14 cellular contexts compared by ENCODE assay signal in genomic region chr6:15595461-15596173, GRCh38.
A peak's percentile ranks its signal among the peaks of the same experiment; 100 is the strongest.
DNase-seq lines count a peak whose midpoint lies in the region; ATAC-seq, FAIRE-seq and TF ChIP-seq lines count a peak whose summit lies in the region.
"Had no signal": no experiment of that assay in that cellular context is flagged by ENCODE, and none has a peak within 500 bp of the region (broad histone marks: within the 10 kb centered on the region; RNA-seq: fewer than 3 reads in every experiment).

No MANE protein-coding gene starts in this region.

- no peak overlapping the region for H3K4me3 Mint-ChIP-seq in effector memory CD8-positive, alpha-beta T cell
- no peak overlapping the region for H3K4me3 Mint-ChIP-seq in activated CD4-positive, alpha-beta T cell treated with anti-CD3 and anti-CD28 coated beads for 36 hours
- H3K4me3 Mint-ChIP-seq: activated naive CD8-positive, alpha-beta T cell treated with anti-CD3 and anti-CD28 coated beads for 36 hours had no signal

- TF ChIP-seq CTCF in NB4 (IDR thresholded peaks at IDR 0.05; ENCODE audit: low read depth, low read length), result no peak
- TF ChIP-seq CTCF in epithelial cell of esophagus (IDR thresholded peaks at IDR 0.05; ENCODE audit: insufficient read depth, low read depth, low read length, missing control alignments), result no peak
- TF ChIP-seq CTCF in D721Med (IDR thresholded peaks at IDR 0.05; ENCODE audit: insufficient read depth, missing control alignments), result no peak

- H3K4me1 Mint-ChIP-seq in effector memory CD8-positive, alpha-beta T cell (ENCODE audit: low read depth in 2 of 2), result peaks cover 20 to 36% of the 10 kb centered on the region in 2 donors
- H3K4me1 Mint-ChIP-seq in activated CD4-positive, alpha-beta T cell treated with anti-CD3 and anti-CD28 coated beads for 36 hours, result peaks cover 35% of the 10 kb centered on the region

- H3K4me1 ChIP-seq in BLaER1 treated with 17β-estradiol and CSF1 and Interleukin-3, amounts not matched to agents 10 nM and 100 nM, result peaks cover 14 to 31% (median 19%) of the 10 kb centered on the region in 10 experiments; a peak in 18 of 20 replicates
- peaks cover 1% of the 10 kb centered on the region for H3K4me1 ChIP-seq in mesenchymal stem cell (ENCODE audit: control insufficient read depth, insufficient read depth, low read depth, low read length)
- H3K4me1 ChIP-seq: vagina had no signal

- H2AK5ac ChIP-seq in mesenchymal stem cell (ENCODE audit: low read length, severe bottlenecking), result no peak overlapping the region

- H3K79me1 ChIP-seq in mesenchymal stem cell (replicated peaks; ENCODE audit: low read length, poor library complexity, severe bottlenecking), result peaks cover 14% of the 10 kb centered on the region

- no peak overlapping the region for H2AFZ ChIP-seq in mesenchymal stem cell (ENCODE audit: low read depth, low read length)

- H3K36me3 Mint-ChIP-seq in effector memory CD8-positive, alpha-beta T cell (ENCODE audit: insufficient read depth), result no peaks in the 10 kb centered on the region
- H3K36me3 Mint-ChIP-seq in activated CD4-positive, alpha-beta T cell treated with anti-CD3 and anti-CD28 coated beads for 36 hours (ENCODE audit: low read depth), result peaks cover 4% of the 10 kb centered on the region

- CTCF ChIA-PET in activated CD4-positive, alpha-beta T cell treated with anti-CD3 and anti-CD28 coated beads for 36 hours (lab: Charles Lee), result no interaction called here

- H3K27me3 ChIP-seq in BLaER1 treated with 17β-estradiol and CSF1 and Interleukin-3, amounts not matched to agents 10 nM and 100 nM, result no peaks in the 10 kb centered on the region
- H3K27me3 ChIP-seq in mesenchymal stem cell (ENCODE audit: control insufficient read depth in 1 of 2, insufficient read depth in 1 of 2, low read length in 2 of 2), result no peaks in the 10 kb centered on the region
- H3K27me3 ChIP-seq: vagina had no signal

- H3K4me2 ChIP-seq in BLaER1 treated with 17β-estradiol and CSF1 and Interleukin-3, amounts not matched to agents 10 nM and 100 nM, result peak overlapping the region in 8 of 11 experiments; percentile 12 to 77 (median 50); a peak in 12 of 22 replicates
- no peak overlapping the region for H3K4me2 ChIP-seq in mesenchymal stem cell (ENCODE audit: low read length, poor library complexity, severe bottlenecking)

- H3K9me3 ChIP-seq in BLaER1 treated with 17β-estradiol and CSF1 and Interleukin-3, amounts not matched to agents 10 nM and 100 nM (replicated peaks in 1 of 11), result no peaks in the 10 kb centered on the region
- no peaks in the 10 kb centered on the region for H3K9me3 ChIP-seq in mesenchymal stem cell (ENCODE audit: control insufficient read depth, low read length)
- H3K9me3 ChIP-seq: vagina had no signal

- FAIRE-seq in D721Med (lab: Jason Lieb, UNC), result no peak

- H3K23ac ChIP-seq in mesenchymal stem cell (ENCODE audit: low read length in 2 of 2), result no peak overlapping the region

- 72% methylated on average over 7 of the region's 7 CpGs for WGBS in mesenchymal stem cell

- H3K4ac ChIP-seq in mesenchymal stem cell (ENCODE audit: low read depth in 1 of 2, low read length in 2 of 2), result no peak overlapping the region

- H3K36me3 ChIP-seq in BLaER1 treated with 17β-estradiol and CSF1 and Interleukin-3, amounts not matched to agents 10 nM and 100 nM, result peaks cover 4 to 55% (median 33%) of the 10 kb centered on the region in 11 experiments; a peak in 21 of 22 replicates
- H3K36me3 ChIP-seq in mesenchymal stem cell (ENCODE audit: control insufficient read depth in 1 of 2, insufficient read depth in 2 of 2, low read depth in 1 of 2, low read length in 2 of 2), result peaks cover 0 to 6% of the 10 kb centered on the region in 2 experiments
- H3K36me3 ChIP-seq: vagina had no signal

- H2BK15ac ChIP-seq in mesenchymal stem cell (ENCODE audit: low read depth, poor library complexity, severe bottlenecking), result no peak overlapping the region

- H3K14ac ChIP-seq in mesenchymal stem cell (ENCODE audit: low read length in 2 of 2), result no peak overlapping the region

- H3K27ac ChIP-seq in BLaER1 treated with 17β-estradiol and CSF1 and Interleukin-3, amounts not matched to agents 10 nM and 100 nM, result peak overlapping the region in 3 of 11 experiments; percentile 11 to 35 (median 28); a peak in 4 of 22 replicates
- H3K27ac ChIP-seq in mesenchymal stem cell (ENCODE audit: low read length, poor library complexity, severe bottlenecking), result no peak overlapping the region
- H3K27ac ChIP-seq: vagina had no signal

- no peaks in the 10 kb centered on the region for H3K9me3 Mint-ChIP-seq in effector memory CD8-positive, alpha-beta T cell
- H3K9me3 Mint-ChIP-seq in activated CD4-positive, alpha-beta T cell treated with anti-CD3 and anti-CD28 coated beads for 36 hours (ENCODE audit: low read depth), result no peaks in the 10 kb centered on the region
- H3K9me3 Mint-ChIP-seq: activated naive CD8-positive, alpha-beta T cell treated with anti-CD3 and anti-CD28 coated beads for 36 hours had no signal

- intact Hi-C loops in activated CD4-positive, alpha-beta T cell treated with anti-CD3 and anti-CD28 coated beads for 36 hours (cut with DNase I, micrococcal nuclease), result no loop called here

- H3K27me3 Mint-ChIP-seq in effector memory CD8-positive, alpha-beta T cell, result no peaks in the 10 kb centered on the region
- H3K27me3 Mint-ChIP-seq in activated CD4-positive, alpha-beta T cell treated with anti-CD3 and anti-CD28 coated beads for 36 hours, result no peaks in the 10 kb centered on the region
- H3K27me3 Mint-ChIP-seq: activated naive CD8-positive, alpha-beta T cell treated with anti-CD3 and anti-CD28 coated beads for 36 hours had no signal

- peaks cover 0 to 18% (median 0%) of the 10 kb centered on the region in 11 experiments; a peak in 4 of 22 replicates for H4K20me1 ChIP-seq in BLaER1 treated with 17β-estradiol and CSF1 and Interleukin-3, amounts not matched to agents 10 nM and 100 nM

- DNase-seq in NB4 (ENCODE audit: low read depth), result peak; percentile 58
- DNase-seq in epithelial cell of esophagus (ENCODE audit: low read depth), result peak; percentile 41
- DNase-seq in mesenchymal stem cell, result peak; percentile 70
- no peak for DNase-seq in effector memory CD8-positive, alpha-beta T cell
- DNase-seq in D721Med (ENCODE audit: insufficient read length, low spot score), result no peak
- DNase-seq in NCI-H524 (lab: John Stamatoyannopoulos, UW), result no peak
- DNase-seq in activated CD4-positive, alpha-beta T cell treated with anti-CD3 and anti-CD28 coated beads for 36 hours, result no peak
- DNase-seq: activated naive CD8-positive, alpha-beta T cell treated with anti-CD3 and anti-CD28 coated beads for 36 hours; DMS79; NCI-H1105; NCI-H510A treated with DMSO at 0.1 percent for 48 hours; SHP77 had no signal

- no peak overlapping the region for H3K9ac ChIP-seq in BLaER1 treated with 17β-estradiol and CSF1 and Interleukin-3, amounts not matched to agents 10 nM and 100 nM
- H3K9ac ChIP-seq in mesenchymal stem cell (ENCODE audit: low read length), result no peak overlapping the region

- no peak overlapping the region for H2BK12ac ChIP-seq in mesenchymal stem cell (ENCODE audit: low read length in 2 of 2)

- TF ChIP-seq POLR2A in NB4 (IDR thresholded peaks at IDR 0.05; ENCODE audit: extremely low read depth, insufficient read length), result no peak

- no peak overlapping the region for H4K91ac ChIP-seq in mesenchymal stem cell (ENCODE audit: low read length)

- H2BK5ac ChIP-seq in mesenchymal stem cell (ENCODE audit: low read depth, low read length, poor library complexity, severe bottlenecking), result no peak overlapping the region

- no peak overlapping the region for H2BK120ac ChIP-seq in mesenchymal stem cell (ENCODE audit: low read depth, low read length)

- no peak overlapping the region for H3K18ac ChIP-seq in mesenchymal stem cell (ENCODE audit: low read depth in 1 of 2, low read length in 2 of 2)

- no peak for ATAC-seq in effector memory CD8-positive, alpha-beta T cell (replicated peaks)
- ATAC-seq in activated CD4-positive, alpha-beta T cell treated with anti-CD3 and anti-CD28 coated beads for 36 hours, result no peak

- H4K8ac ChIP-seq in mesenchymal stem cell (ENCODE audit: low read length), result no peak overlapping the region

- POLR2A ChIA-PET in activated CD4-positive, alpha-beta T cell treated with anti-CD3 and anti-CD28 coated beads for 36 hours (lab: Charles Lee), result no interaction called here

- H3K27ac Mint-ChIP-seq in effector memory CD8-positive, alpha-beta T cell, result no peak overlapping the region
- H3K27ac Mint-ChIP-seq in activated CD4-positive, alpha-beta T cell treated with anti-CD3 and anti-CD28 coated beads for 36 hours, result no peak overlapping the region
- H3K27ac Mint-ChIP-seq: activated naive CD8-positive, alpha-beta T cell treated with anti-CD3 and anti-CD28 coated beads for 36 hours had no signal

- H3K4me3 ChIP-seq in BLaER1 treated with 17β-estradiol and CSF1 and Interleukin-3, amounts not matched to agents 10 nM and 100 nM, result no peak overlapping the region
- H3K4me3 ChIP-seq in NB4 (ENCODE audit: low read depth, low read length), result no peak overlapping the region
- H3K4me3 ChIP-seq in epithelial cell of esophagus (ENCODE audit: low read length), result no peak overlapping the region
- H3K4me3 ChIP-seq in mesenchymal stem cell (ENCODE audit: insufficient read depth in 1 of 2, low read depth in 1 of 2, low read length in 2 of 2), result no peak overlapping the region
- H3K4me3 ChIP-seq: vagina had no signal

Comparison
In these comparisons a context has a peak if more than half of its experiments do, and no peak if none do; other contexts are left out.
1. DNase-seq: peak in NB4 (single experiment), epithelial cell of esophagus (single experiment) and mesenchymal stem cell (single experiment); none in effector memory CD8-positive, alpha-beta T cell (0 of 3), D721Med (single experiment), NCI-H524 (0 of 2) and activated CD4-positive, alpha-beta T cell treated with anti-CD3 and anti-CD28 coated beads for 36 hours (single experiment).